ENCODE assay signal across 5 cellular contexts in genomic region chrX:85916881-85917280, GRCh38.
A peak's percentile ranks its signal among the peaks of the same experiment; 100 is the strongest.
DNase-seq lines count a peak whose midpoint lies in the region; ATAC-seq, FAIRE-seq and TF ChIP-seq lines count a peak whose summit lies in the region.
"Not testable (repeated sequence)": the region's sequence is repeated elsewhere in the genome, so short reads cannot be mapped to it uniquely, and the experiment has no call there.

No MANE protein-coding gene starts in this region.

- not testable (repeated sequence) for H3K4me2 ChIP-seq in A549

- peak; percentile 28 for FAIRE-seq in A549 (lab: Jason Lieb, UNC)
- peak; percentile 5 for FAIRE-seq in GM12892 (lab: Jason Lieb, UNC)

- H3K4me3 Mint-ChIP-seq in nephron progenitor cell, result not testable (repeated sequence)

- not testable (repeated sequence) for H3K27me3 Mint-ChIP-seq in nephron progenitor cell (ENCODE audit: low read depth, poor library complexity)

- not testable (repeated sequence) for TF ChIP-seq EP300 in A549 (IDR thresholded peaks at IDR 0.05)

- not testable (repeated sequence) for TF ChIP-seq RAD21 in A549 (conservative IDR thresholded peaks at IDR 0.05 in 1 of 2, IDR thresholded peaks at IDR 0.05 in 1 of 2)

- not testable (repeated sequence) for H3K4me3 ChIP-seq in A549; HEK293 (ENCODE audit: low read depth, low read length)

- peaks cover 87% of the 10 kb centered on the region for H3K36me3 Mint-ChIP-seq in nephron progenitor cell (ENCODE audit: low read depth)

- H3K9me3 Mint-ChIP-seq in nephron progenitor cell, result peaks cover 40% of the 10 kb centered on the region

- CTCF ChIA-PET in A549 (lab: Yijun Ruan, JAX); HEK293 (lab: Yijun Ruan, JAX): not testable (repeated sequence)

- H3K4me1 ChIP-seq in A549; HEK293 (ENCODE audit: control insufficient read depth, insufficient read depth, low read length): not testable (repeated sequence)

- not testable (repeated sequence) for H3K27ac ChIP-seq in A549; HEK293 (ENCODE audit: extremely low read depth, low read depth, low read length)

- POLR2A ChIA-PET in A549 (lab: Yijun Ruan, JAX); HEK293 (lab: Yijun Ruan, JAX): not testable (repeated sequence)

- ATAC-seq in A549, SK-N-SH treated with all-trans-retinoic acid at 6 μM for 48 hours: not testable (repeated sequence)

- not testable (repeated sequence) for DNase-seq in A549 (ENCODE audit: low read depth in 1 of 2, low spot score in 1 of 2); GM12892 (ENCODE audit: insufficient read length); nephron progenitor cell

- not testable (repeated sequence) for H3K36me3 ChIP-seq in HEK293 (ENCODE audit: control insufficient read depth in 2 of 2, insufficient read depth in 1 of 2, low read length in 2 of 2)

- 39% methylated on average over 2 of the region's 2 CpGs for WGBS in A549 (ENCODE audit: missing lambda C conversion rate)

- TF ChIP-seq POLR2A in A549 (IDR thresholded peaks at IDR 0.05; ENCODE audit: low read length); GM12892 (IDR thresholded peaks at IDR 0.05; ENCODE audit: low read depth, low read length): not testable (repeated sequence)

- H3K27ac Mint-ChIP-seq in nephron progenitor cell, result peak overlapping the region; percentile 34

- not testable (repeated sequence) for H3K4me1 Mint-ChIP-seq in nephron progenitor cell

- not testable (repeated sequence) for TF ChIP-seq CTCF in A549 (IDR thresholded peaks at IDR 0.05); HEK293 (tag by site-specific recombination; IDR thresholded peaks at IDR 0.05); nephron progenitor cell (IDR thresholded peaks at IDR 0.05)

- H3K9me3 ChIP-seq in A549; HEK293 (ENCODE audit: control insufficient read depth, insufficient read depth, low read depth, low read length): not testable (repeated sequence)

TF ChIP-seq in HEK293, 187 proteins besides CTCF, POLR2A, EP300 and RAD21:
- TF ChIP-seq ZNF146 (tag by site-specific recombination; IDR thresholded peaks at IDR 0.05), result peak; percentile 67
TF ChIP-seq in HEK293: peak in this region for 1; not testable (repeated sequence) for 186.

TF ChIP-seq in SK-N-SH treated with all-trans-retinoic acid at 6 μM for 48 hours, 23 proteins besides CTCF, POLR2A, EP300 and RAD21:
- TF ChIP-seq ZNF8 (CRISPR knock-in tag; IDR thresholded peaks at IDR 0.05), result peak; percentile 53; the same call in 1 of the 2 replicates
